Comparison of ENCODE assay signal across 31 cellular contexts in the genomic region with DNA sequence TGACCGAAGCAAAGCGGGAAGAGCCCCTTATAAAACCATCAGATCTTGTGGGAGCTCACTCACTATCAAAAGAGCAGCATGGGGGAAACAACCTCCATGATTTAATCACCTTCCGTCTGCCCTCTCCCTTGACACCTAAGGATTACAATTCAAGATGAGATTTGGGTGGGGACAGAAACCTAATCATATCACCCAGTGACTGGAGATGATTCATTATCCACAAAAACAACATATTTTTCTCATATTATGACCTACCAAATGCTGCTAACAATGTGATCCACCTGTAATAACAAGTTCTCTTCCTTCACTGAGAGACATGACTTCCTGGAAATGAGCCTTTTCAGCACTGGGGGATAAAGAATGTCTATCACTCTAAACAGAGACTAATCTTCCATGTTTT. TPM values are rescaled to one million over a fixed set of nuclear protein-coding genes. Genes with fewer than 3 reads are reported as not detected.
"Had no signal": no experiment of that assay in that cellular context is flagged by ENCODE, and none has a peak within 500 bp of the region (broad histone marks: within the 10 kb centered on the region; RNA-seq: fewer than 3 reads in every experiment).

No MANE protein-coding gene starts in this region.

- H3K36me3 ChIP-seq: esophagus squamous epithelium, gastroesophageal sphincter, heart right ventricle, left lung, lower lobe of right lung had no signal

- H3K27me3 ChIP-seq: dorsolateral prefrontal cortex, esophagus squamous epithelium, gastroesophageal sphincter, heart right ventricle, left lung had no signal

- H3K4me3 ChIP-seq: coronary artery, dorsolateral prefrontal cortex, esophagus squamous epithelium, gastroesophageal sphincter, heart right ventricle, left lung, lower lobe of right lung, mucosa of descending colon had no signal

- DNase-seq: dermis blood vessel endothelial cell; dorsolateral prefrontal cortex; effector CD4-positive, alpha-beta T cell; effector memory CD4-positive, alpha-beta T cell; esophagus squamous epithelium; foreskin fibroblast; glutamatergic neuron; head of caudate nucleus; heart right ventricle; hippocampal formation; left cardiac atrium; left lung; left ventricle myocardium superior; lower lobe of right lung; mesenchymal stem cell; mucosa of descending colon; naive B cell; naive thymus-derived CD8-positive, alpha-beta T cell had no signal

- H3K4me1 ChIP-seq: esophagus squamous epithelium, gastroesophageal sphincter, heart right ventricle, left lung, lower lobe of right lung had no signal

- ATAC-seq: gastroesophageal sphincter; heart right ventricle; left cardiac atrium; left lung; left ventricle myocardium superior; lower lobe of right lung; mucosa of descending colon; naive thymus-derived CD8-positive, alpha-beta T cell had no signal

- FAIRE-seq: colon, endothelial cell of umbilical vein, frontal cortex, islet of Langerhans, keratinocyte had no signal

- H3K27ac ChIP-seq: coronary artery, dorsolateral prefrontal cortex, esophagus squamous epithelium, gastroesophageal sphincter, heart right ventricle, left lung, lower lobe of right lung had no signal

RNA-seq across cellular contexts. Expression of a gene that starts 23.4 kb away (rescaled TPM):
- total RNA-seq: dermis blood vessel endothelial cell; endothelial cell of umbilical vein; epithelial cell of proximal tubule; frontal cortex; heart right ventricle; kidney epithelial cell; left cardiac atrium; left lung; left ventricle myocardium superior; lower lobe of right lung; lung microvascular endothelial cell; mesenteric fat pad; mesothelial cell of epicardium; myocyte; naive thymus-derived CD8-positive, alpha-beta T cell had no signal
- polyA plus RNA-seq: endothelial cell of umbilical vein; heart right ventricle; naive thymus-derived CD8-positive, alpha-beta T cell had no signal
